Comparison of ENCODE assay signal across 36 cellular contexts in the genomic region with DNA sequence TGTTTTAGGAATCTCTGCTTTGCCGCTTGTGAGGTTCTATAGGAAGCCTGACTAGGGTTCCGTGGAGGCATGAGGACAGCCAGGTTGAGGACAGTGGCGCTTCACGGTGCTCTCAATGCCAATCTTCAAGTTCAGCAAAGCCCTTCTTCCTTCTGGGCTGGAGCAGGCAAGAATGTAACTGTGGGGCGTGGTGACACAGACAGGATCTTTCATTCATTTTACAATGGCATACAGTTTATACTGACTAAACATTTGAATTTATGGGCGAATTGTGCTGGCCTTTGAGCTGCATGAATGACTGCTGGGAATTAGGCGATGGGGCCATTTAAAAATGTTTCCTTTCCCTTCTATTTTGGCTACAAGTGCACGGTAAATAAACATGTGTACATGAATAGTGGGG.
"Had no signal": no experiment of that assay in that cellular context is flagged by ENCODE, and none has a peak within 500 bp of the region (broad histone marks: within the 10 kb centered on the region; RNA-seq: fewer than 3 reads in every experiment).

No MANE protein-coding gene starts in this region.

- H3K4me3 ChIP-seq: ascending aorta, breast epithelium, cardiac muscle cell, esophagus muscularis mucosa, gastrocnemius medialis, heart left ventricle had no signal

- H3K9me3 Mint-ChIP-seq: activated CD4-positive, alpha-beta memory T cell treated with anti-CD3 and anti-CD28 coated beads, Interleukin-2, amount 10 ng/mL, durations not matched to agents 7 days and 5 days; activated CD4-positive, alpha-beta T cell treated with anti-CD3 and anti-CD28 coated beads, Interleukin-2, amount 10 ng/mL, durations not matched to agents 7 days and 5 days; activated naive CD4-positive, alpha-beta T cell treated with anti-CD3 and anti-CD28 coated beads, Interleukin-2, amount 10 ng/mL, durations not matched to agents 7 days and 5 days; activated naive CD4-positive, alpha-beta T cell treated with anti-CD3 and anti-CD28 coated beads, Interleukin-2, amount 50 U/mL, for 72 hours; activated naive CD8-positive, alpha-beta T cell treated with anti-CD3 and anti-CD28 coated beads, Interleukin-2, amount 10 ng/mL, durations not matched to agents 7 days and 5 days; activated T-cell treated with anti-CD3 and anti-CD28 coated beads, Interleukin-2, amount 50 U/mL, for 24 hours; activated T-cell treated with anti-CD3 and anti-CD28 coated beads, Interleukin-2, amount 50 U/mL, for 72 hours; brain; effector memory CD8-positive, alpha-beta T cell; T-cell; T-helper 2 cell treated with Interferon-gamma antibody and Interleukin-4, amounts not matched to agents 5 μg/mL and 100 μg/mL, for 36 hours had no signal

- H3K4me1 Mint-ChIP-seq: activated CD4-positive, alpha-beta memory T cell treated with anti-CD3 and anti-CD28 coated beads, Interleukin-2, amount 10 ng/mL, durations not matched to agents 7 days and 5 days; activated CD4-positive, alpha-beta T cell treated with anti-CD3 and anti-CD28 coated beads, Interleukin-2, amount 10 ng/mL, durations not matched to agents 7 days and 5 days; activated naive CD4-positive, alpha-beta T cell treated with anti-CD3 and anti-CD28 coated beads, Interleukin-2, amount 10 ng/mL, durations not matched to agents 7 days and 5 days; activated naive CD8-positive, alpha-beta T cell treated with anti-CD3 and anti-CD28 coated beads, Interleukin-2, amount 10 ng/mL, durations not matched to agents 7 days and 5 days; T-helper 17 cell had no signal

- H3K36me3 ChIP-seq: ascending aorta, breast epithelium, cardiac muscle cell, esophagus muscularis mucosa, gastrocnemius medialis, heart left ventricle, WERI-Rb-1 had no signal

- H3K36me3 Mint-ChIP-seq: activated naive CD4-positive, alpha-beta T cell treated with anti-CD3 and anti-CD28 coated beads, Interleukin-2, amount 10 ng/mL, durations not matched to agents 7 days and 5 days; activated naive CD4-positive, alpha-beta T cell treated with anti-CD3 and anti-CD28 coated beads, Interleukin-2, amount 50 U/mL, for 72 hours; activated naive CD8-positive, alpha-beta T cell treated with anti-CD3 and anti-CD28 coated beads, Interleukin-2, amount 10 ng/mL, durations not matched to agents 7 days and 5 days; brain; T-cell had no signal

- H3K27ac ChIP-seq: ascending aorta, breast epithelium, cardiac muscle cell, esophagus muscularis mucosa, foreskin keratinocyte, gastrocnemius medialis, heart left ventricle, WERI-Rb-1 had no signal

- ATAC-seq: activated CD4-positive, alpha-beta T cell treated with anti-CD3 and anti-CD28 coated beads for 36 hours; activated naive CD4-positive, alpha-beta T cell treated with anti-CD3 and anti-CD28 coated beads, Interleukin-2, amount 50 U/mL, for 72 hours; activated T-cell treated with anti-CD3 and anti-CD28 coated beads, Interleukin-2, amount 50 U/mL, for 72 hours; effector memory CD8-positive, alpha-beta T cell; foreskin keratinocyte; gastrocnemius medialis; heart left ventricle; T-cell; T-helper 17 cell had no signal

- DNase-seq: activated CD4-positive, alpha-beta memory T cell treated with anti-CD3 and anti-CD28 coated beads, Interleukin-2, amount 10 ng/mL, durations not matched to agents 7 days and 5 days; activated CD4-positive, alpha-beta T cell treated with anti-CD3 and anti-CD28 coated beads for 36 hours; activated CD4-positive, alpha-beta T cell treated with anti-CD3 and anti-CD28 coated beads, Interleukin-2, amount 10 ng/mL, durations not matched to agents 7 days and 5 days; activated CD4-positive, alpha-beta T cell treated with anti-CD3 and anti-CD28 coated beads, Interleukin-2, amount 50 U/mL, for 4 hours; activated CD4-positive, CD25-positive, alpha-beta regulatory T cell; activated CD4-positive, CD25-positive, alpha-beta regulatory T cell treated with anti-CD3 and anti-CD28 coated beads, Interleukin-2, amount 50 U/mL, for 72 hours; activated CD8-positive, alpha-beta memory T cell treated with anti-CD3 and anti-CD28 coated beads, Interleukin-2, amount 50 U/mL, for 48 hours; activated gamma-delta T cell; activated naive CD4-positive, alpha-beta T cell; activated naive CD4-positive, alpha-beta T cell treated with anti-CD3 and anti-CD28 coated beads, Interleukin-2, amount 10 ng/mL, durations not matched to agents 7 days and 5 days; activated naive CD8-positive, alpha-beta T cell treated with anti-CD3 and anti-CD28 coated beads, Interleukin-2, amount 10 ng/mL, durations not matched to agents 7 days and 5 days; activated T-cell treated with anti-CD3 and anti-CD28 coated beads for 4 hours; activated T-cell treated with anti-CD3 and anti-CD28 coated beads, Interleukin-2, amount 50 U/mL, for 24 hours; activated T-cell treated with anti-CD3 and anti-CD28 coated beads, Interleukin-2, amount 50 U/mL, for 72 hours; central memory CD4-positive, alpha-beta T cell; cerebellar nuclear complex; cortex of kidney; dermis blood vessel endothelial cell; effector CD4-positive, alpha-beta T cell; effector memory CD8-positive, alpha-beta T cell; erythroblast; foreskin keratinocyte; gastrocnemius medialis; glutamatergic neuron; heart left ventricle; T-cell; T-helper 17 cell; T1000; WERI-Rb-1 had no signal

- H3K27ac Mint-ChIP-seq: activated CD4-positive, alpha-beta memory T cell treated with anti-CD3 and anti-CD28 coated beads, Interleukin-2, amount 10 ng/mL, durations not matched to agents 7 days and 5 days; activated CD4-positive, alpha-beta T cell treated with anti-CD3 and anti-CD28 coated beads for 36 hours; activated CD4-positive, alpha-beta T cell treated with anti-CD3 and anti-CD28 coated beads, Interleukin-2, amount 10 ng/mL, durations not matched to agents 7 days and 5 days; activated naive CD4-positive, alpha-beta T cell treated with anti-CD3 and anti-CD28 coated beads, Interleukin-2, amount 10 ng/mL, durations not matched to agents 7 days and 5 days; activated naive CD4-positive, alpha-beta T cell treated with anti-CD3 and anti-CD28 coated beads, Interleukin-2, amount 50 U/mL, for 72 hours; activated naive CD8-positive, alpha-beta T cell treated with anti-CD3 and anti-CD28 coated beads, Interleukin-2, amount 10 ng/mL, durations not matched to agents 7 days and 5 days; activated T-cell treated with anti-CD3 and anti-CD28 coated beads, Interleukin-2, amount 50 U/mL, for 24 hours; activated T-cell treated with anti-CD3 and anti-CD28 coated beads, Interleukin-2, amount 50 U/mL, for 72 hours; brain; effector memory CD8-positive, alpha-beta T cell; T-cell; T-helper 17 cell; T-helper 2 cell treated with Interferon-gamma antibody and Interleukin-4, amounts not matched to agents 5 μg/mL and 100 μg/mL, for 36 hours had no signal

- H3K4me3 Mint-ChIP-seq: activated CD4-positive, alpha-beta memory T cell treated with anti-CD3 and anti-CD28 coated beads, Interleukin-2, amount 10 ng/mL, durations not matched to agents 7 days and 5 days; activated CD4-positive, alpha-beta T cell treated with anti-CD3 and anti-CD28 coated beads for 36 hours; activated CD4-positive, alpha-beta T cell treated with anti-CD3 and anti-CD28 coated beads, Interleukin-2, amount 10 ng/mL, durations not matched to agents 7 days and 5 days; activated naive CD4-positive, alpha-beta T cell treated with anti-CD3 and anti-CD28 coated beads, Interleukin-2, amount 10 ng/mL, durations not matched to agents 7 days and 5 days; activated naive CD8-positive, alpha-beta T cell treated with anti-CD3 and anti-CD28 coated beads, Interleukin-2, amount 10 ng/mL, durations not matched to agents 7 days and 5 days; activated T-cell treated with anti-CD3 and anti-CD28 coated beads, Interleukin-2, amount 50 U/mL, for 24 hours; activated T-cell treated with anti-CD3 and anti-CD28 coated beads, Interleukin-2, amount 50 U/mL, for 72 hours; effector memory CD8-positive, alpha-beta T cell; T-cell; T-helper 17 cell; T-helper 2 cell treated with Interferon-gamma antibody and Interleukin-4, amounts not matched to agents 5 μg/mL and 100 μg/mL, for 36 hours had no signal

- H3K27me3 ChIP-seq: ascending aorta, esophagus muscularis mucosa, foreskin keratinocyte had no signal

- H3K27me3 Mint-ChIP-seq: effector memory CD8-positive, alpha-beta T cell; T-helper 17 cell had no signal

- H3K9me3 ChIP-seq: breast epithelium, esophagus muscularis mucosa, gastrocnemius medialis, heart left ventricle had no signal

- H3K4me1 ChIP-seq: ascending aorta, breast epithelium, gastrocnemius medialis had no signal
